Comparison of ENCODE assay signal across 8 cellular contexts in the genomic region with DNA sequence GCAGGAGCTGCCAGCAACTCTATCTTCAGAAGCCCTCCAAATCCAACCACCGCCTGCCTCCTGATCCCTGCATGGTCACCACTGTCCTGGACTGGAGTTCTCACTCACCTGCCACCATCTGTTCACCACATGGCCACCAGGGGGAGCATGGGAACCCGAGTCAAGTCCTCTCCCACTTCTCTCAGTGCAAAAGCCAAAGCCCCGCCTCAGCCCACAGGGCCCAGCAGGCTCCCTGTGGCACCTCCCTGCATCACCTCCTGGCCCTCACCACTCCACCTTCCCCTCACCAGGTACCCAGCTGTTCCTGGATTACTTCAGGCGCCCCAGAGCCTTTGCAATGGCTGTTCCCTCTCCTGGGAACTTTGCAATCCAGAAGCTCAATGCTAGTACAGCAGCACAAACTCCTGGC. TPM values are rescaled to one million over a fixed set of nuclear protein-coding genes. Genes with fewer than 3 reads are reported as not detected.
DNase-seq lines count a peak whose midpoint lies in the region; ATAC-seq and TF ChIP-seq lines count a peak whose summit lies in the region.

No MANE protein-coding gene starts in this region.

- no peak overlapping the region for H2AFZ ChIP-seq in GM23338

- no peaks in the 10 kb centered on the region for H3K27me3 ChIP-seq in GM23338 (ENCODE audit: insufficient read depth)

- no peak for DNase-seq in AG09319 (ENCODE audit: extremely low read depth, low read depth)
- peak; percentile 96 for DNase-seq in GM23338 (ENCODE audit: low spot score)
- DNase-seq in NCI-H510A treated with DMSO at 0.1 percent for 48 hours (lab: John Stamatoyannopoulos, UW): peak; percentile 86
- peak; percentile 82 to 90 for DNase-seq in activated CD4-positive, alpha-beta T cell treated with anti-CD3 and anti-CD28 coated beads for 4 hours
- DNase-seq in chondrocyte (ENCODE audit: low spot score): no peak
- peak; percentile 71 to 96 for DNase-seq in lower leg skin (ENCODE audit: low spot score in 2 of 2)
- DNase-seq in stimulated activated CD8-positive, alpha-beta memory T cell treated with anti-CD3 and anti-CD28 coated beads, Interleukin-12 subunit alpha, Interleukin-12 subunit beta, amount 100 ng/mL, for 4 hours (ENCODE audit: low read depth): peak; percentile 59

- no peaks in the 10 kb centered on the region for H3K4me1 ChIP-seq in GM23338 (ENCODE audit: insufficient read depth)

- TF ChIP-seq POLR2A in lower leg skin (IDR thresholded peaks at IDR 0.05): no peak

- H3K4me1 Mint-ChIP-seq in GM23338: peaks cover 2% of the 10 kb centered on the region
- H3K4me1 Mint-ChIP-seq in chondrocyte (ENCODE audit: low read depth): peaks cover 10% of the 10 kb centered on the region

- peaks cover 35% of the 10 kb centered on the region for H3F3A ChIP-seq in GM23338 (replicated peaks; ENCODE audit: low read depth)

- H4K20me1 ChIP-seq in GM23338 (replicated peaks; ENCODE audit: insufficient read depth): peaks cover 13% of the 10 kb centered on the region

- H3K79me2 ChIP-seq in GM23338 (replicated peaks; ENCODE audit: insufficient read depth): peaks cover 9% of the 10 kb centered on the region

- H3K4me3 ChIP-seq in GM23338 (no peak overlapping the region), lower leg skin (ENCODE audit: low read depth, poor library complexity, severe bottlenecking) (no peak overlapping the region)

- TF ChIP-seq CTCF in AG09319 (IDR thresholded peaks at IDR 0.05; ENCODE audit: low read depth, low read length): peak; percentile 87
- TF ChIP-seq CTCF in GM23338 (conservative IDR thresholded peaks at IDR 0.05; ENCODE audit: low read depth in 2 of 2): peak; percentile 84 to 92
- TF ChIP-seq CTCF in chondrocyte (IDR thresholded peaks at IDR 0.05): peak; percentile 85
- TF ChIP-seq CTCF in lower leg skin (IDR thresholded peaks at IDR 0.05): peak in 1 of 3 donors; percentile 37

- no peak overlapping the region for H3K27ac ChIP-seq in GM23338 (ENCODE audit: low read depth)

- peak overlapping the region; percentile 77 for H3K27ac Mint-ChIP-seq in GM23338
- H3K27ac Mint-ChIP-seq in chondrocyte (ENCODE audit: unreplicated experiment): peak overlapping the region; percentile 45

- H3K36me3 Mint-ChIP-seq in GM23338 (ENCODE audit: low read depth) (peaks cover 82% of the 10 kb centered on the region), chondrocyte (ENCODE audit: low read depth) (peaks cover 20% of the 10 kb centered on the region)

- H3K9me2 ChIP-seq in GM23338 (ENCODE audit: insufficient read depth): no peaks in the 10 kb centered on the region

- no peak overlapping the region for H3K4me2 ChIP-seq in GM23338

- peaks cover 4% of the 10 kb centered on the region; the same call in 2 of the 3 replicates for H3K9me3 Mint-ChIP-seq in GM23338
- no peaks in the 10 kb centered on the region for H3K9me3 Mint-ChIP-seq in chondrocyte (ENCODE audit: low read depth)

- H3K4me3 Mint-ChIP-seq in GM23338 (no peak overlapping the region), chondrocyte (ENCODE audit: unreplicated experiment) (no peak overlapping the region)

- intact Hi-C loops in lower leg skin (cut with DNase I; ENCODE audit: low total_unique reads): no loop called here

- H3K27me3 Mint-ChIP-seq in GM23338 (ENCODE audit: insufficient read depth, low read depth, poor library complexity) (peaks cover 33% of the 10 kb centered on the region), chondrocyte (ENCODE audit: low read depth) (no peaks in the 10 kb centered on the region)

- ATAC-seq in GM23338: peak; percentile 61
- no peak for ATAC-seq in HG03159 (IDR thresholded peaks at IDR 0.05; ENCODE audit: unreplicated experiment)

- WGBS in lower leg skin, 2 donors: 23 to 24% methylated on average over 4 of the region's 4 CpGs

- peaks cover 31% of the 10 kb centered on the region; the same call in 1 of the 2 replicates for H3K36me3 ChIP-seq in GM23338 (ENCODE audit: insufficient read depth)

TF ChIP-seq in GM23338, 12 proteins besides CTCF, POLR2A, EP300 and RAD21:
- no peak for TF ChIP-seq NANOG (IDR thresholded peaks at IDR 0.05; ENCODE audit: borderline replicate concordance)

RNA-seq across cellular contexts. Expression of a gene that starts 5.3 kb away (rescaled TPM):
- total RNA-seq in GM23338 (2014; rRNA removed; shearing (Covaris generic)): 126 and 141 TPM in 2 replicates
- 85.4 and 107 TPM in 2 replicates for polyA plus RNA-seq in GM23338 (2016; fragmentation: Nextera tagmentation; extraction: Ambion mirVana)
- total RNA-seq in chondrocyte (37.8 to 48.8 TPM (median 47.5 TPM) in 3 replicates), lower leg skin (100 to 1,000 TPM; 101 to 218 (median 159) TPM)

RNA-seq across cellular contexts. Expression of a gene that starts 9.8 kb away (rescaled TPM):
- total RNA-seq in GM23338 (2014; rRNA removed; shearing (Covaris generic)): 12.5 and 31.6 TPM in 2 replicates
- polyA plus RNA-seq in GM23338 (2016; fragmentation: Nextera tagmentation; extraction: Ambion mirVana): 18.5 and 18.6 TPM in 2 replicates
- total RNA-seq in chondrocyte (9.6 to 13.5 TPM (median 12.7 TPM) in 3 replicates), lower leg skin (10 to 100 TPM; 15.3 to 23.7 (median 19.3) TPM)

RNA-seq across cellular contexts. Expression of a gene that starts 9.8 kb away (rescaled TPM):
- total RNA-seq in GM23338 (2014; rRNA removed; shearing (Covaris generic)): 60.8 and 73.8 TPM in 2 replicates
- polyA plus RNA-seq in GM23338 (2016; fragmentation: Nextera tagmentation; extraction: Ambion mirVana): 33.2 and 39.2 TPM in 2 replicates
- total RNA-seq in chondrocyte (86.6 to 104 TPM (median 99.5 TPM) in 3 replicates), lower leg skin (10 to 100 TPM; 52.8 to 83.0 (median 74.9) TPM)

RNA-seq across cellular contexts. Expression of a gene that starts 11.4 kb away (rescaled TPM):
- not detected in 2 replicates for total RNA-seq in GM23338 (2014; rRNA removed; shearing (Covaris generic))
- polyA plus RNA-seq in GM23338 (2016; fragmentation: Nextera tagmentation; extraction: Ambion mirVana): not detected in 2 replicates
- total RNA-seq in chondrocyte (not detected in 3 replicates), lower leg skin (not detected)

RNA-seq across cellular contexts. Expression of a gene that starts 20.0 kb away (rescaled TPM):
- 12.3 and 19.4 TPM in 2 replicates for total RNA-seq in GM23338 (2014; rRNA removed; shearing (Covaris generic))
- polyA plus RNA-seq in GM23338 (2016; fragmentation: Nextera tagmentation; extraction: Ambion mirVana): 6.6 and 8.2 TPM in 2 replicates
- total RNA-seq in chondrocyte (5.0 to 11.7 TPM (median 5.2 TPM) in 3 replicates), lower leg skin (10 to 100 TPM in 3 of 4 donors, 1 to 10 TPM in 1; 7.2 to 21.4 (median 13.1) TPM)

Comparison
In these comparisons a context has a peak if more than half of its experiments do, and no peak if none do; other contexts are left out.
1. DNase-seq: peak in GM23338 (single experiment), NCI-H510A treated with DMSO at 0.1 percent for 48 hours (single experiment), activated CD4-positive, alpha-beta T cell treated with anti-CD3 and anti-CD28 coated beads for 4 hours (2 of 2), lower leg skin (2 of 2) and stimulated activated CD8-positive, alpha-beta memory T cell treated with anti-CD3 and anti-CD28 coated beads, Interleukin-12 subunit alpha, Interleukin-12 subunit beta, amount 100 ng/mL, for 4 hours (single experiment); none in AG09319 (single experiment) and chondrocyte (single experiment).